In genomic region chr17:68356949-68357455, GRCh38 we compare ENCODE assay signal across 12 cellular contexts.
DNase-seq lines count a peak whose midpoint lies in the region; ATAC-seq and TF ChIP-seq lines count a peak whose summit lies in the region.
"Had no signal": no experiment of that assay in that cellular context is flagged by ENCODE, and none has a peak within 500 bp of the region (broad histone marks: within the 10 kb centered on the region; RNA-seq: fewer than 3 reads in every experiment).

No MANE protein-coding gene starts in this region.

- intact Hi-C loops in spleen (cut with DNase I; ENCODE audit: low total_unique reads) (no loop called here), posterior vena cava (cut with DNase I) (no loop called here)

- no peak overlapping the region for H2AFZ ChIP-seq in Loucy (ENCODE audit: low read length)

- H3K27ac ChIP-seq in spleen: peak overlapping the region; percentile 12 to 78 (median 46)
- H3K27ac ChIP-seq: breast epithelium had no signal

- peaks cover 54% of the 10 kb centered on the region for H3K4me1 Mint-ChIP-seq in activated T-cell treated with anti-CD3 and anti-CD28 coated beads, Interleukin-2, amount 50 U/mL, for 72 hours (ENCODE audit: low read depth)
- H3K4me1 Mint-ChIP-seq in activated naive CD8-positive, alpha-beta T cell treated with anti-CD3 and anti-CD28 coated beads, Interleukin-2, amount 10 ng/mL, durations not matched to agents 7 days and 5 days: peaks cover 48% of the 10 kb centered on the region

- no peak overlapping the region for H3K27ac Mint-ChIP-seq in activated T-cell treated with anti-CD3 and anti-CD28 coated beads, Interleukin-2, amount 50 U/mL, for 72 hours
- peak overlapping the region; percentile 86 for H3K27ac Mint-ChIP-seq in activated naive CD8-positive, alpha-beta T cell treated with anti-CD3 and anti-CD28 coated beads, Interleukin-2, amount 10 ng/mL, durations not matched to agents 7 days and 5 days

- no peak for TF ChIP-seq CTCF in Loucy (conservative IDR thresholded peaks at IDR 0.05; ENCODE audit: low read length)
- TF ChIP-seq CTCF in spleen (IDR thresholded peaks at IDR 0.05 in 8 of 11, conservative IDR thresholded peaks at IDR 0.05 in 3 of 11): no peak

- no peaks in the 10 kb centered on the region for H3K9me2 ChIP-seq in Loucy (replicated peaks; ENCODE audit: low read depth, low read length)

- no peaks in the 10 kb centered on the region for H3K36me3 ChIP-seq in Loucy (ENCODE audit: insufficient read depth, low read length)
- H3K36me3 ChIP-seq in spleen: peaks cover 0 to 24% (median 0%) of the 10 kb centered on the region in 6 donors
- H3K36me3 ChIP-seq: breast epithelium had no signal

- no peaks in the 10 kb centered on the region for H3K79me2 ChIP-seq in Loucy (ENCODE audit: insufficient read depth, low read length)

- no peaks in the 10 kb centered on the region for H3K9me3 Mint-ChIP-seq in activated T-cell treated with anti-CD3 and anti-CD28 coated beads, Interleukin-2, amount 50 U/mL, for 72 hours
- H3K9me3 Mint-ChIP-seq in activated naive CD8-positive, alpha-beta T cell treated with anti-CD3 and anti-CD28 coated beads, Interleukin-2, amount 10 ng/mL, durations not matched to agents 7 days and 5 days: no peaks in the 10 kb centered on the region

- TF ChIP-seq POLR2A in spleen (IDR thresholded peaks at IDR 0.05): no peak

- POLR2A ChIA-PET in activated naive CD8-positive, alpha-beta T cell treated with anti-CD3 and anti-CD28 coated beads, Interleukin-2, amount 10 ng/mL, durations not matched to agents 7 days and 5 days (lab: Charles Lee): interaction anchor here (0.7 to 2.9 kb wide), 9 partner anchors 10 to 81 kb away, joined by 3 to 29 read pairs (median 8); partner anchors contain the start of genes ARSG and SLC16A6

- H3K9me3 ChIP-seq in Loucy (ENCODE audit: insufficient read depth, low read depth, low read length): no peaks in the 10 kb centered on the region
- H3K9me3 ChIP-seq in spleen: no peaks in the 10 kb centered on the region
- H3K9me3 ChIP-seq: breast epithelium had no signal

- peak overlapping the region; percentile 49 for H3K9ac ChIP-seq in Loucy (ENCODE audit: low read depth, low read length, poor library complexity, severe bottlenecking)

- H3K4me1 ChIP-seq in Loucy (ENCODE audit: insufficient read depth, low read length, poor library complexity, severe bottlenecking): peaks cover 41% of the 10 kb centered on the region
- peaks cover 0 to 78% (median 33%) of the 10 kb centered on the region in 6 donors for H3K4me1 ChIP-seq in spleen
- H3K4me1 ChIP-seq: breast epithelium had no signal

- H3K36me3 Mint-ChIP-seq in activated T-cell treated with anti-CD3 and anti-CD28 coated beads, Interleukin-2, amount 50 U/mL, for 72 hours (ENCODE audit: insufficient read depth in 2 of 2): peaks cover 3 to 4% of the 10 kb centered on the region in 2 donors
- H3K36me3 Mint-ChIP-seq in activated naive CD8-positive, alpha-beta T cell treated with anti-CD3 and anti-CD28 coated beads, Interleukin-2, amount 10 ng/mL, durations not matched to agents 7 days and 5 days: peaks cover 13% of the 10 kb centered on the region

- peaks cover 4% of the 10 kb centered on the region for H3F3A ChIP-seq in Loucy (ENCODE audit: low read depth)

- peak; percentile 27 to 28 for ATAC-seq in activated T-cell treated with anti-CD3 and anti-CD28 coated beads, Interleukin-2, amount 50 U/mL, for 72 hours (replicated peaks in 1 of 2)
- ATAC-seq in activated naive CD8-positive, alpha-beta T cell treated with anti-CD3 and anti-CD28 coated beads, Interleukin-2, amount 10 ng/mL, durations not matched to agents 7 days and 5 days (ENCODE audit: low read depth): peak; percentile 55
- no peak for ATAC-seq in HG03469 (IDR thresholded peaks at IDR 0.05; ENCODE audit: unreplicated experiment)

- peak overlapping the region; percentile 77 for H3K4me2 ChIP-seq in Loucy (ENCODE audit: low read depth, low read length, poor library complexity, severe bottlenecking)

- peak overlapping the region; percentile 59 for H3K4me3 ChIP-seq in Loucy (ENCODE audit: low read length, poor library complexity, severe bottlenecking)
- peak overlapping the region in 1 of 8 donors; percentile 35 for H3K4me3 ChIP-seq in spleen
- H3K4me3 ChIP-seq: breast epithelium had no signal

- WGBS in spleen, 5 donors: 64 to 87% (median 72%) methylated on average over 3 of the region's 3 CpGs

- peak overlapping the region; percentile 73 to 78 for H3K4me3 Mint-ChIP-seq in activated T-cell treated with anti-CD3 and anti-CD28 coated beads, Interleukin-2, amount 50 U/mL, for 72 hours
- H3K4me3 Mint-ChIP-seq in activated naive CD8-positive, alpha-beta T cell treated with anti-CD3 and anti-CD28 coated beads, Interleukin-2, amount 10 ng/mL, durations not matched to agents 7 days and 5 days: peak overlapping the region; percentile 78

- H3K27me3 Mint-ChIP-seq in activated T-cell treated with anti-CD3 and anti-CD28 coated beads, Interleukin-2, amount 50 U/mL, for 72 hours (ENCODE audit: low read depth): no peaks in the 10 kb centered on the region
- no peaks in the 10 kb centered on the region for H3K27me3 Mint-ChIP-seq in activated naive CD8-positive, alpha-beta T cell treated with anti-CD3 and anti-CD28 coated beads, Interleukin-2, amount 10 ng/mL, durations not matched to agents 7 days and 5 days

- H3K27me3 ChIP-seq in Loucy (ENCODE audit: insufficient read depth, low read length, poor library complexity, severe bottlenecking) (no peaks in the 10 kb centered on the region), spleen (replicated peaks in 1 of 7) (no peaks in the 10 kb centered on the region)
- H3K27me3 ChIP-seq: breast epithelium had no signal

- H4K20me1 ChIP-seq in Loucy (ENCODE audit: insufficient read depth, low read length, poor library complexity, severe bottlenecking): no peaks in the 10 kb centered on the region

- DNase-seq in activated T-cell treated with anti-CD3 and anti-CD28 coated beads, Interleukin-2, amount 50 U/mL, for 72 hours: no peak
- DNase-seq in activated T-cell treated with anti-CD3 and anti-CD28 coated beads for 4 hours (no peak), spleen (no peak), posterior vena cava (ENCODE audit: low spot score) (no peak), NCI-H128 (lab: John Stamatoyannopoulos, UW; ENCODE audit: unreplicated experiment) (no peak)
- no peak for DNase-seq in activated naive CD8-positive, alpha-beta T cell treated with anti-CD3 and anti-CD28 coated beads, Interleukin-2, amount 10 ng/mL, durations not matched to agents 7 days and 5 days
- DNase-seq: DMS153, NCI-H1436, occipital lobe had no signal
